ENCODE assay signal across 1 cellular context in genomic region chr5:176700239-176700847, GRCh38.
TF ChIP-seq lines count a peak whose summit lies in the region.

No MANE protein-coding gene starts in this region.

TF ChIP-seq in GM12878, 131 proteins besides CTCF, POLR2A, EP300 and RAD21 (continued from another document):
- TF ChIP-seq BACH1 (IDR thresholded peaks at IDR 0.05; ENCODE audit: borderline replicate concordance) (no peak), GATAD2B (conservative IDR thresholded peaks at IDR 0.05; ENCODE audit: low read depth) (no peak), IRF5 (IDR thresholded peaks at IDR 0.05; ENCODE audit: borderline replicate concordance) (no peak), MTA2 (IDR thresholded peaks at IDR 0.05; ENCODE audit: low read depth) (no peak), GABPA (IDR thresholded peaks at IDR 0.05; ENCODE audit: low read depth) (no peak), ATF3 (IDR thresholded peaks at IDR 0.05; ENCODE audit: borderline replicate concordance, extremely low read depth, low read depth, low read length) (no peak), ZNF687 (IDR thresholded peaks at IDR 0.05) (no peak), DPF2 (IDR thresholded peaks at IDR 0.05) (no peak), ZBTB40 (IDR thresholded peaks at IDR 0.05; ENCODE audit: borderline replicate concordance) (no peak), PAX5 (IDR thresholded peaks at IDR 0.05; ENCODE audit: borderline replicate concordance, low read depth, low read length) (no peak), CBX3 (IDR thresholded peaks at IDR 0.05; ENCODE audit: borderline replicate concordance, low read depth) (no peak), NRF1 (conservative IDR thresholded peaks at IDR 0.05; ENCODE audit: low read depth, low read length) (no peak), MTA3 (IDR thresholded peaks at IDR 0.05; ENCODE audit: borderline replicate concordance, low read length) (no peak), ZBTB11 (CRISPR knock-in tag; IDR thresholded peaks at IDR 0.05) (no peak), KDM1A (IDR thresholded peaks at IDR 0.05; ENCODE audit: borderline replicate concordance) (no peak)
TF ChIP-seq in GM12878: peak in this region for 0.
